In the genomic region with DNA sequence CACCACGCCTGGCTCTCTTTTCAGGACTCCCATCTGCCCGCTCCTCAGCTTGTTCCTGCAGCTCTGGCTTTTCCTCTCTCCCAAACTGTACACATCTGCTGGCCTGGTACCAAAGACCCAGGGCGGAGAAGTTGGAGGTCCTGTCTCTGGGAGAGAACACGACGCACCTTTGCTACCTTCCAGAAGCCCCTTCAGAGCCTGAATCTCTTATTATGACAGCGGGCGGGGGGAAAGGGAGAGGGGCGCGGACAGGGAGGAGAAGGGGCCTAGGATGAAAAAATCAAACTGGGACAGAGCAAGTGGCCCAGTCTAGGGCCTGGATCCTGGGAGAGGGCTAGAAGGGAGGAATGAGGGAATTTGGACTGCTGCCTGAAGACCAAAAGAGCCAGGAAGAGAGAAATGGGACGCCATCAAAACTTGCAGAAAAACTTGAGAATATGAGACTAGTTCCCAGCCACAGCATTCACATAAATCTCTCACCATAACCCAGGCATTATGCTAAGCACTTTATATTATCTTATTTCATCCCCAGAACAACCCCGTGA, we compare ENCODE assay signal across 9 cellular contexts. TPM values are rescaled to one million over a fixed set of nuclear protein-coding genes. Genes with fewer than 3 reads are reported as not detected.
A peak's percentile ranks its signal among the peaks of the same experiment; 100 is the strongest.
DNase-seq lines count a peak whose midpoint lies in the region; ATAC-seq and TF ChIP-seq lines count a peak whose summit lies in the region.
"Had no signal": no experiment of that assay in that cellular context is flagged by ENCODE, and none has a peak within 500 bp of the region (broad histone marks: within the 10 kb centered on the region; RNA-seq: fewer than 3 reads in every experiment).

No MANE protein-coding gene starts in this region.

- H3K36me3 ChIP-seq in RWPE2 (ENCODE audit: low read depth) (peaks cover 66% of the 10 kb centered on the region), trophoblast cell (ENCODE audit: control insufficient read depth in 1 of 2, insufficient read depth in 2 of 2, low read length in 2 of 2) (peaks cover 10 to 14% of the 10 kb centered on the region in 2 experiments)

- H3K4me3 ChIP-seq in RWPE2 (ENCODE audit: severe bottlenecking), result peak overlapping the region; percentile 82
- H3K4me3 ChIP-seq in trophoblast cell (ENCODE audit: low read depth, low read length), result peak overlapping the region; percentile 55

- WGBS in trophoblast cell (ENCODE audit: extremely low coverage, insufficient coverage, insufficient read length), result no CpG with 5 or more reads among the region's 11 CpGs

- no peak overlapping the region for H3K9ac ChIP-seq in trophoblast cell (ENCODE audit: low read length)

- no peak for ATAC-seq in RWPE2 (ENCODE audit: low read depth)
- ATAC-seq in HG03175 (IDR thresholded peaks at IDR 0.05; ENCODE audit: unreplicated experiment), result no peak
- ATAC-seq in HG02798 (IDR thresholded peaks at IDR 0.05; ENCODE audit: poor library complexity, unreplicated experiment), result no peak
- ATAC-seq: stimulated activated naive CD8-positive, alpha-beta T cell treated with anti-CD3 and anti-CD28 coated beads, Interleukin-15, amount 100 ng/mL, for 72 hours had no signal

- no peak overlapping the region for H2AFZ ChIP-seq in trophoblast cell (ENCODE audit: insufficient read depth, low read length, poor library complexity)

- H3K18ac ChIP-seq in trophoblast cell (ENCODE audit: low read length), result peak overlapping the region; percentile 26

- peak overlapping the region; percentile 64 for H4K8ac ChIP-seq in trophoblast cell (ENCODE audit: low read depth, low read length)

- H4K12ac ChIP-seq in trophoblast cell (ENCODE audit: low read depth, low read length), result no peak overlapping the region

- no peak overlapping the region for H3K4ac ChIP-seq in trophoblast cell (ENCODE audit: low read depth, low read length)

- H3K79me1 ChIP-seq in trophoblast cell (ENCODE audit: low read length), result peaks cover 13% of the 10 kb centered on the region

- H3K4me1 ChIP-seq in RWPE2 (ENCODE audit: insufficient read depth, poor library complexity, severe bottlenecking), result peaks cover 16% of the 10 kb centered on the region
- peaks cover 22 to 32% of the 10 kb centered on the region in 2 experiments for H3K4me1 ChIP-seq in trophoblast cell (ENCODE audit: control insufficient read depth in 1 of 2, insufficient read depth in 2 of 2, low read length in 2 of 2)

- peak overlapping the region; percentile 14 for H3K14ac ChIP-seq in trophoblast cell (ENCODE audit: low read length)

- H3K4me2 ChIP-seq in trophoblast cell (ENCODE audit: low read length), result peak overlapping the region; percentile 73

- H2BK12ac ChIP-seq in trophoblast cell (ENCODE audit: low read length), result peak overlapping the region; percentile 59

- no peak overlapping the region for H3K23ac ChIP-seq in trophoblast cell (ENCODE audit: low read length)

- DNase-seq in RWPE2 (ENCODE audit: low spot score) (no peak), fibroblast of peridontal ligament (ENCODE audit: extremely low read depth) (peak; percentile 24), trophoblast cell (no peak), NCI-H774 (lab: John Stamatoyannopoulos, UW) (no peak), kidney tubule cell (ENCODE audit: low spot score) (no peak)

- peak overlapping the region; percentile 8 for H2BK5ac ChIP-seq in trophoblast cell (ENCODE audit: low read depth, low read length, poor library complexity)

- peaks cover 2% of the 10 kb centered on the region for H3K79me2 ChIP-seq in trophoblast cell (ENCODE audit: control insufficient read depth, insufficient read depth, low read length, poor library complexity)

- H2BK120ac ChIP-seq in trophoblast cell (ENCODE audit: insufficient read depth, low read length, poor library complexity), result no peak overlapping the region

- H3K27me3 ChIP-seq in RWPE2 (ENCODE audit: insufficient read depth, poor library complexity, severe bottlenecking), result no peaks in the 10 kb centered on the region
- H3K27me3 ChIP-seq in trophoblast cell (ENCODE audit: insufficient read depth, low read length), result no peaks in the 10 kb centered on the region

- peak overlapping the region; percentile 76 for H3K27ac ChIP-seq in C4-2B
- peak overlapping the region; percentile 98 for H3K27ac ChIP-seq in RWPE2 (ENCODE audit: poor library complexity, severe bottlenecking)
- no peak overlapping the region for H3K27ac ChIP-seq in trophoblast cell (ENCODE audit: low read depth, low read length)

- H3K9me3 ChIP-seq in RWPE2 (ENCODE audit: severe bottlenecking), result no peaks in the 10 kb centered on the region
- no peaks in the 10 kb centered on the region for H3K9me3 ChIP-seq in trophoblast cell (ENCODE audit: insufficient read depth, low read depth, low read length)

- TF ChIP-seq CTCF in C4-2B (conservative IDR thresholded peaks at IDR 0.05) (no peak), RWPE2 (IDR thresholded peaks at IDR 0.05; ENCODE audit: poor library complexity, severe bottlenecking) (no peak)

- peak overlapping the region; percentile 67 for H4K91ac ChIP-seq in trophoblast cell (ENCODE audit: low read depth, low read length)

- no peak overlapping the region for H2AK5ac ChIP-seq in trophoblast cell (ENCODE audit: low read length)

RNA-seq across cellular contexts. Expression of a gene that starts 2.5 kb away (rescaled TPM):
- polyA plus RNA-seq in trophoblast cell (2013), result 13.5 and 14.1 TPM in 2 replicates

RNA-seq across cellular contexts. Expression of a gene that starts 8.1 kb away (rescaled TPM):
- polyA plus RNA-seq in trophoblast cell (2013), result 31.6 and 33.5 TPM in 2 replicates

RNA-seq across cellular contexts. Expression of a gene that starts 21.5 kb away (rescaled TPM):
- polyA plus RNA-seq in trophoblast cell (2013), result 7.4 and 7.6 TPM in 2 replicates

RNA-seq across cellular contexts. Expression of a gene that starts 30.8 kb away (rescaled TPM):
- 0.29 and 0.49 TPM in 2 replicates for polyA plus RNA-seq in trophoblast cell (2013)

RNA-seq across cellular contexts. Expression of a gene that starts 35.3 kb away (rescaled TPM):
- 3.3 and 3.6 TPM in 2 replicates for polyA plus RNA-seq in trophoblast cell (2013)
